Comparison of ENCODE assay signal across 8 cellular contexts in genomic region chr17:82281502-82282238, GRCh38. TPM values are rescaled to one million over a fixed set of nuclear protein-coding genes. Genes with fewer than 3 reads are reported as not detected.
DNase-seq lines count a peak whose midpoint lies in the region; ATAC-seq and TF ChIP-seq lines count a peak whose summit lies in the region.

No MANE protein-coding gene starts in this region.

- H3K36me3 Mint-ChIP-seq in activated CD8-positive, alpha-beta T cell treated with anti-CD3 and anti-CD28 coated beads for 36 hours (ENCODE audit: low read depth): no peaks in the 10 kb centered on the region

- no peaks in the 10 kb centered on the region for H3K27me3 Mint-ChIP-seq in activated CD8-positive, alpha-beta T cell treated with anti-CD3 and anti-CD28 coated beads for 36 hours

- intact Hi-C loops in activated CD8-positive, alpha-beta T cell treated with anti-CD3 and anti-CD28 coated beads for 36 hours (cut with micrococcal nuclease): no loop called here
- intact Hi-C loops in uterus (cut with DNase I; ENCODE audit: low total_unique reads): no loop called here

- H3K9me3 ChIP-seq in suprapubic skin (no peaks in the 10 kb centered on the region), uterus (no peaks in the 10 kb centered on the region)

- H3K9me3 Mint-ChIP-seq in activated CD8-positive, alpha-beta T cell treated with anti-CD3 and anti-CD28 coated beads for 36 hours: no peaks in the 10 kb centered on the region

- TF ChIP-seq EP300 in suprapubic skin (IDR thresholded peaks at IDR 0.05): no peak

- no peak overlapping the region for H3K27ac Mint-ChIP-seq in activated CD8-positive, alpha-beta T cell treated with anti-CD3 and anti-CD28 coated beads for 36 hours

- no peak overlapping the region for H3K4me3 Mint-ChIP-seq in activated CD8-positive, alpha-beta T cell treated with anti-CD3 and anti-CD28 coated beads for 36 hours

- peaks cover 19% of the 10 kb centered on the region for H3K4me1 Mint-ChIP-seq in activated CD8-positive, alpha-beta T cell treated with anti-CD3 and anti-CD28 coated beads for 36 hours (ENCODE audit: low read depth)

- H3K4me3 ChIP-seq in suprapubic skin (no peak overlapping the region), uterus (no peak overlapping the region)

- peaks cover 23% of the 10 kb centered on the region for H3K4me1 ChIP-seq in suprapubic skin
- H3K4me1 ChIP-seq in uterus: no peaks in the 10 kb centered on the region

- peak; percentile 79 for ATAC-seq in activated CD8-positive, alpha-beta T cell treated with anti-CD3 and anti-CD28 coated beads for 36 hours
- no peak for ATAC-seq in GM21423 (IDR thresholded peaks at IDR 0.05; ENCODE audit: unreplicated experiment)

- no peak for TF ChIP-seq CTCF in activated CD8-positive, alpha-beta T cell treated with anti-CD3 and anti-CD28 coated beads for 36 hours (IDR thresholded peaks at IDR 0.05)
- TF ChIP-seq CTCF in suprapubic skin (IDR thresholded peaks at IDR 0.05) (no peak), uterus (IDR thresholded peaks at IDR 0.05) (no peak)

- TF ChIP-seq POLR2A in suprapubic skin (IDR thresholded peaks at IDR 0.05) (no peak), uterus (IDR thresholded peaks at IDR 0.05) (no peak)

- H3K27me3 ChIP-seq in suprapubic skin (no peaks in the 10 kb centered on the region), uterus (no peaks in the 10 kb centered on the region)

- H3K27ac ChIP-seq in suprapubic skin (peak overlapping the region; percentile 45), uterus (no peak overlapping the region)

- H3K36me3 ChIP-seq in suprapubic skin: no peaks in the 10 kb centered on the region
- no peaks in the 10 kb centered on the region for H3K36me3 ChIP-seq in uterus

- DNase-seq in activated effector memory CD4-positive, alpha-beta T cell treated with anti-CD3 and anti-CD28 coated beads, Interleukin-2, amount 50 U/mL, for 16 hours: peak; percentile 87
- DNase-seq in activated effector memory CD4-positive, alpha-beta T cell treated with Interleukin-2 at 50 U/mL for 16 hours: no peak
- DNase-seq in activated CD8-positive, alpha-beta T cell treated with anti-CD3 and anti-CD28 coated beads for 36 hours: peak; percentile 81
- DNase-seq in kidney tubule cell (ENCODE audit: low spot score): peak; percentile 94
- DNase-seq in suprapubic skin (ENCODE audit: low spot score in 2 of 2): no peak
- DNase-seq in 8988T: no peak
- DNase-seq in uterus: no peak

- POLR2A ChIA-PET in activated CD8-positive, alpha-beta T cell treated with anti-CD3 and anti-CD28 coated beads for 36 hours (lab: Charles Lee): interaction anchor here (3.7 kb wide), 1 partner anchor 16 kb away, joined by 20 read pairs; no protein-coding TSS in a partner anchor

- 64% methylated on average over 21 of the region's 22 CpGs for WGBS in suprapubic skin

- CTCF ChIA-PET in activated CD8-positive, alpha-beta T cell treated with anti-CD3 and anti-CD28 coated beads for 36 hours (lab: Charles Lee): no interaction called here

RNA-seq across cellular contexts. Expression of gene CSNK1D, which starts 8.2 kb away (rescaled TPM):
- 10 to 100 TPM; 90.6 to 97.0 TPM for total RNA-seq in activated CD8-positive, alpha-beta T cell treated with anti-CD3 and anti-CD28 coated beads for 36 hours
- total RNA-seq in suprapubic skin: 100 to 1,000 TPM in 1 of 4 donors, 10 to 100 TPM in 3; 52.3 to 142 (median 58.8) TPM
- total RNA-seq in uterus: 100 to 1,000 TPM in 1 of 4 donors, 10 to 100 TPM in 3; 16.5 to 173 (median 44.6) TPM

RNA-seq across cellular contexts. Expression of gene CD7, which starts 35.7 kb away (rescaled TPM):
- total RNA-seq in activated CD8-positive, alpha-beta T cell treated with anti-CD3 and anti-CD28 coated beads for 36 hours: 100 to 1,000 TPM; 289 to 292 TPM
- total RNA-seq in suprapubic skin: 1 to 10 TPM in 3 of 4 donors, under 1 TPM in 1; 0.29 to 4.4 (median 1.6) TPM
- total RNA-seq in uterus: 1 to 10 TPM in 2 of 4 donors, not detected in 2; 2.1 to 4.1 TPM

RNA-seq across cellular contexts. Expression of gene SECTM1, which starts 51.9 kb away (rescaled TPM):
- under 1 TPM; 0.45 to 0.50 TPM for total RNA-seq in activated CD8-positive, alpha-beta T cell treated with anti-CD3 and anti-CD28 coated beads for 36 hours
- total RNA-seq in suprapubic skin: 10 to 100 TPM in 3 of 4 donors, 1 to 10 TPM in 1; 9.5 to 37.8 (median 16.6) TPM
- 10 to 100 TPM in 2 of 4 donors, 1 to 10 TPM in 2; 3.5 to 29.4 (median 9.0) TPM for total RNA-seq in uterus

RNA-seq across cellular contexts. Expression of gene SLC16A3, which starts 52.8 kb away (rescaled TPM):
- total RNA-seq in activated CD8-positive, alpha-beta T cell treated with anti-CD3 and anti-CD28 coated beads for 36 hours: 100 to 1,000 TPM; 183 to 193 TPM
- 1 to 10 TPM; 3.6 to 7.6 (median 4.5) TPM for total RNA-seq in suprapubic skin
- 10 to 100 TPM in 2 of 4 donors, 1 to 10 TPM in 2; 1.5 to 28.6 (median 12.2) TPM for total RNA-seq in uterus

Comparison
In these comparisons a context has a peak if more than half of its experiments do, and no peak if none do; other contexts are left out.
1. DNase-seq: peak in activated effector memory CD4-positive, alpha-beta T cell treated with anti-CD3 and anti-CD28 coated beads, Interleukin-2, amount 50 U/mL, for 16 hours (single experiment), activated CD8-positive, alpha-beta T cell treated with anti-CD3 and anti-CD28 coated beads for 36 hours (single experiment) and kidney tubule cell (single experiment); none in activated effector memory CD4-positive, alpha-beta T cell treated with Interleukin-2 at 50 U/mL for 16 hours (single experiment), suprapubic skin (0 of 2), 8988T (single experiment) and uterus (0 of 2).
2. RNA of gene CD7, which starts 35.7 kb away (total RNA-seq): 289 to 292 TPM in activated CD8-positive, alpha-beta T cell treated with anti-CD3 and anti-CD28 coated beads for 36 hours; 2.1 to 4.1 TPM in uterus and 0.29 to 4.4 TPM in suprapubic skin; every median in the first group is over 10 times any median in the second.